ENCODE assay signal across 10 cellular contexts in genomic region chr9:68643901-68644809, GRCh38.
A peak's percentile ranks its signal among the peaks of the same experiment; 100 is the strongest.
DNase-seq lines count a peak whose midpoint lies in the region; ATAC-seq and TF ChIP-seq lines count a peak whose summit lies in the region.
"Had no signal": no experiment of that assay in that cellular context is flagged by ENCODE, and none has a peak within 500 bp of the region (broad histone marks: within the 10 kb centered on the region; RNA-seq: fewer than 3 reads in every experiment).

No MANE protein-coding gene starts in this region.

- ATAC-seq in GM18505 (IDR thresholded peaks at IDR 0.05; ENCODE audit: unreplicated experiment) (peak; percentile 50), GM21447 (IDR thresholded peaks at IDR 0.05; ENCODE audit: unreplicated experiment) (peak; percentile 55), HG03342 (IDR thresholded peaks at IDR 0.05; ENCODE audit: unreplicated experiment) (peak; percentile 76)

- H3K9me3 Mint-ChIP-seq in activated naive CD8-positive, alpha-beta T cell treated with anti-CD3 and anti-CD28 coated beads for 36 hours, result no peaks in the 10 kb centered on the region

- DNase-seq in activated naive CD8-positive, alpha-beta T cell treated with anti-CD3 and anti-CD28 coated beads for 36 hours, result no peak
- DNase-seq in SHP77 treated with DMSO at 0.1 percent for 48 hours (lab: John Stamatoyannopoulos, UW) (no peak), HPDE6-E6E7 (ENCODE audit: extremely low spot score) (no peak), NCI-H2081 treated with DMSO at 0.1 percent for 48 hours (lab: John Stamatoyannopoulos, UW) (no peak)
- no peak for DNase-seq in effector CD4-positive, alpha-beta T cell
- DNase-seq: activated naive CD4-positive, alpha-beta T cell; DMS153 had no signal

- H3K27ac Mint-ChIP-seq in activated naive CD8-positive, alpha-beta T cell treated with anti-CD3 and anti-CD28 coated beads for 36 hours, result peak overlapping the region; percentile 35

- H3K4me1 Mint-ChIP-seq in activated naive CD8-positive, alpha-beta T cell treated with anti-CD3 and anti-CD28 coated beads for 36 hours, result peaks cover 3% of the 10 kb centered on the region

- TF ChIP-seq POLR2A in GM18505 (IDR thresholded peaks at IDR 0.05; ENCODE audit: borderline replicate concordance, extremely low read depth, insufficient read depth, insufficient read length), result no peak

- H3K36me3 Mint-ChIP-seq in activated naive CD8-positive, alpha-beta T cell treated with anti-CD3 and anti-CD28 coated beads for 36 hours, result no peaks in the 10 kb centered on the region

- H3K4me3 Mint-ChIP-seq in activated naive CD8-positive, alpha-beta T cell treated with anti-CD3 and anti-CD28 coated beads for 36 hours, result no peak overlapping the region

- H3K27me3 Mint-ChIP-seq in activated naive CD8-positive, alpha-beta T cell treated with anti-CD3 and anti-CD28 coated beads for 36 hours, result peaks cover 16% of the 10 kb centered on the region
